9 cellular contexts compared by ENCODE assay signal in genomic region chr5:141701341-141702119, GRCh38. TPM values are rescaled to one million over a fixed set of nuclear protein-coding genes. Genes with fewer than 3 reads are reported as not detected.
DNase-seq lines count a peak whose midpoint lies in the region; ATAC-seq and TF ChIP-seq lines count a peak whose summit lies in the region.
"Had no signal": no experiment of that assay in that cellular context is flagged by ENCODE, and none has a peak within 500 bp of the region (broad histone marks: within the 10 kb centered on the region; RNA-seq: fewer than 3 reads in every experiment).

No MANE protein-coding gene starts in this region.

- no peaks in the 10 kb centered on the region for H3K9me3 ChIP-seq in left ventricle myocardium inferior (replicated peaks)
- no peaks in the 10 kb centered on the region for H3K9me3 ChIP-seq in colonic mucosa
- no peaks in the 10 kb centered on the region for H3K9me3 ChIP-seq in suprapubic skin

- TF ChIP-seq CTCF in left ventricle myocardium inferior (IDR thresholded peaks at IDR 0.05; ENCODE audit: borderline replicate concordance) (no peak), colonic mucosa (IDR thresholded peaks at IDR 0.05) (no peak), suprapubic skin (IDR thresholded peaks at IDR 0.05) (no peak)

- no peak for TF ChIP-seq POLR2A in suprapubic skin (IDR thresholded peaks at IDR 0.05)

- DNase-seq in left ventricle myocardium inferior = no peak
- DNase-seq in cardiac septum (ENCODE audit: low spot score) = no peak
- no peak for DNase-seq in colonic mucosa
- no peak for DNase-seq in suprapubic skin (ENCODE audit: low spot score in 2 of 2)
- DNase-seq in NCI-H774 (lab: John Stamatoyannopoulos, UW) = no peak
- no peak for DNase-seq in HK-2 (ENCODE audit: unreplicated experiment)

- H3K9ac ChIP-seq in colonic mucosa (ENCODE audit: low read depth in 2 of 2, low read length in 2 of 2) = no peak overlapping the region

- peak overlapping the region; percentile 65 for H3K4me3 ChIP-seq in left ventricle myocardium inferior
- peak overlapping the region; percentile 51 for H3K4me3 ChIP-seq in colonic mucosa
- H3K4me3 ChIP-seq in suprapubic skin = peak overlapping the region; percentile 58

- no peak for TF ChIP-seq EP300 in suprapubic skin (IDR thresholded peaks at IDR 0.05)

- ATAC-seq in HG03196 (IDR thresholded peaks at IDR 0.05; ENCODE audit: unreplicated experiment) = peak; percentile 70
- no peak for ATAC-seq in HG02970 (IDR thresholded peaks at IDR 0.05; ENCODE audit: low FRiP score, unreplicated experiment)

- H3K27me3 ChIP-seq in left ventricle myocardium inferior (ENCODE audit: low read depth) = peaks cover 66% of the 10 kb centered on the region
- H3K27me3 ChIP-seq in colonic mucosa = no peaks in the 10 kb centered on the region
- H3K27me3 ChIP-seq in suprapubic skin = peaks cover 40% of the 10 kb centered on the region

- intact Hi-C loops in left ventricle myocardium inferior (cut with micrococcal nuclease) = loop anchor here (10.0 kb wide), 2 partner anchors 113 to 173 kb away; partner anchors contain the start of gene PCDH1
- intact Hi-C loops in cardiac septum (cut with DNase I) = loop anchor here (2.0 to 5.0 kb wide), 2 partner anchors 111 to 177 kb away; partner anchors contain the start of gene PCDH1
- intact Hi-C loops in colonic mucosa (cut with DNase I) = loop anchor here (2.0 kb wide), 2 partner anchors 113 to 179 kb away; no protein-coding TSS in a partner anchor

- H3K36me3 ChIP-seq in left ventricle myocardium inferior (no peaks in the 10 kb centered on the region), colonic mucosa (no peaks in the 10 kb centered on the region), suprapubic skin (no peaks in the 10 kb centered on the region)

- H3K4me1 ChIP-seq in left ventricle myocardium inferior = peaks cover 25% of the 10 kb centered on the region
- H3K4me1 ChIP-seq in colonic mucosa = peaks cover 7% of the 10 kb centered on the region
- peaks cover 19% of the 10 kb centered on the region for H3K4me1 ChIP-seq in suprapubic skin

- H3K27ac ChIP-seq in left ventricle myocardium inferior (replicated peaks) (peak overlapping the region; percentile 75), colonic mucosa (no peak overlapping the region), suprapubic skin (no peak overlapping the region)
- H3K27ac ChIP-seq: SK-N-MC had no signal

- WGBS in suprapubic skin = 25% methylated on average over 15 of the region's 16 CpGs

RNA-seq across cellular contexts. Expression of gene ARAP3, which starts 19.5 kb away (rescaled TPM):
- total RNA-seq in left ventricle myocardium inferior (15.2 TPM), cardiac septum (22.9 TPM), colonic mucosa (10 to 100 TPM in 1 of 2 donors, 1 to 10 TPM in 1; 5.1 to 15.4 TPM), suprapubic skin (1 to 10 TPM; 1.5 to 7.4 (median 4.3) TPM)

RNA-seq across cellular contexts. Expression of gene FCHSD1, which starts 50.3 kb away (rescaled TPM):
- 4.7 TPM for total RNA-seq in left ventricle myocardium inferior
- 4.1 TPM for total RNA-seq in cardiac septum
- 10 to 100 TPM; 14.1 to 15.4 TPM for total RNA-seq in colonic mucosa
- 100 to 1,000 TPM in 2 of 4 donors, 10 to 100 TPM in 2; 40.1 to 117 (median 77.1) TPM for total RNA-seq in suprapubic skin
